Comparison of ENCODE assay signal across 8 cellular contexts in genomic region chr6:125191916-125192609, GRCh38. TPM values are rescaled to one million over a fixed set of nuclear protein-coding genes. Genes with fewer than 3 reads are reported as not detected.
DNase-seq lines count a peak whose midpoint lies in the region; ATAC-seq and TF ChIP-seq lines count a peak whose summit lies in the region.

No MANE protein-coding gene starts in this region.

- POLR2A ChIA-PET in activated CD4-positive, alpha-beta T cell treated with anti-CD3 and anti-CD28 coated beads, Interleukin-2, amount 10 ng/mL, durations not matched to agents 7 days and 5 days (lab: Charles Lee), result no interaction called here

- H3K4me1 Mint-ChIP-seq in activated CD4-positive, alpha-beta T cell treated with anti-CD3 and anti-CD28 coated beads, Interleukin-2, amount 10 ng/mL, durations not matched to agents 7 days and 5 days, result peaks cover 2% of the 10 kb centered on the region
- peaks cover 20% of the 10 kb centered on the region for H3K4me1 Mint-ChIP-seq in endodermal cell
- H3K4me1 Mint-ChIP-seq in stimulated activated naive CD8-positive, alpha-beta T cell treated with anti-CD3 and anti-CD28 coated beads, Interleukin-15, amount 100 ng/mL, for 72 hours, result no peaks in the 10 kb centered on the region

- no peak overlapping the region for H3K4me3 Mint-ChIP-seq in activated CD4-positive, alpha-beta T cell treated with anti-CD3 and anti-CD28 coated beads, Interleukin-2, amount 10 ng/mL, durations not matched to agents 7 days and 5 days
- H3K4me3 Mint-ChIP-seq in endodermal cell, result no peak overlapping the region
- no peak overlapping the region for H3K4me3 Mint-ChIP-seq in stimulated activated naive CD8-positive, alpha-beta T cell treated with anti-CD3 and anti-CD28 coated beads, Interleukin-15, amount 100 ng/mL, for 72 hours

- H3K27me3 ChIP-seq in endodermal cell (ENCODE audit: control insufficient read depth, insufficient read depth, low read length, poor library complexity, severe bottlenecking), result no peaks in the 10 kb centered on the region

- H3K9me3 Mint-ChIP-seq in activated CD4-positive, alpha-beta T cell treated with anti-CD3 and anti-CD28 coated beads, Interleukin-2, amount 10 ng/mL, durations not matched to agents 7 days and 5 days, result no peaks in the 10 kb centered on the region
- no peaks in the 10 kb centered on the region for H3K9me3 Mint-ChIP-seq in endodermal cell
- H3K9me3 Mint-ChIP-seq in stimulated activated naive CD8-positive, alpha-beta T cell treated with anti-CD3 and anti-CD28 coated beads, Interleukin-15, amount 100 ng/mL, for 72 hours, result no peaks in the 10 kb centered on the region

- peaks cover 5% of the 10 kb centered on the region for H3K27me3 Mint-ChIP-seq in activated CD4-positive, alpha-beta T cell treated with anti-CD3 and anti-CD28 coated beads, Interleukin-2, amount 10 ng/mL, durations not matched to agents 7 days and 5 days
- H3K27me3 Mint-ChIP-seq in endodermal cell (ENCODE audit: insufficient read depth), result no peaks in the 10 kb centered on the region
- H3K27me3 Mint-ChIP-seq in stimulated activated naive CD8-positive, alpha-beta T cell treated with anti-CD3 and anti-CD28 coated beads, Interleukin-15, amount 100 ng/mL, for 72 hours, result peaks cover 6% of the 10 kb centered on the region

- H3K4me3 ChIP-seq in endodermal cell (ENCODE audit: low read length), result no peak overlapping the region

- TF ChIP-seq CTCF in C4-2B (conservative IDR thresholded peaks at IDR 0.05), result peak; percentile 70
- TF ChIP-seq CTCF in endodermal cell (conservative IDR thresholded peaks at IDR 0.05), result peak; percentile 85

- no peak overlapping the region for H3K27ac ChIP-seq in C4-2B
- H3K27ac ChIP-seq in endodermal cell (ENCODE audit: low read depth, low read length), result no peak overlapping the region

- no peaks in the 10 kb centered on the region for H3K36me3 Mint-ChIP-seq in activated CD4-positive, alpha-beta T cell treated with anti-CD3 and anti-CD28 coated beads, Interleukin-2, amount 10 ng/mL, durations not matched to agents 7 days and 5 days (ENCODE audit: low read depth)
- H3K36me3 Mint-ChIP-seq in endodermal cell (ENCODE audit: low read depth), result no peaks in the 10 kb centered on the region

- 56 to 59% methylated on average over 2 to 5 of the region's 5 CpGs for WGBS in endodermal cell (ENCODE audit: insufficient coverage in 1 of 2, insufficient read length in 1 of 2), 2 experiments

- DNase-seq in NCI-H2196 treated with DMSO at 0.1 percent for 48 hours (lab: John Stamatoyannopoulos, UW; ENCODE audit: unreplicated experiment) (peak; percentile 28), endodermal cell (peak; percentile 89), mucosa of gallbladder (ENCODE audit: low spot score) (peak; percentile 56)
- peak; percentile 60 for DNase-seq in activated CD4-positive, alpha-beta T cell treated with anti-CD3 and anti-CD28 coated beads, Interleukin-2, amount 10 ng/mL, durations not matched to agents 7 days and 5 days
- DNase-seq in stimulated activated naive CD8-positive, alpha-beta T cell treated with anti-CD3 and anti-CD28 coated beads, Interleukin-15, amount 100 ng/mL, for 72 hours, result peak; percentile 43 to 58

- H3K27ac Mint-ChIP-seq in activated CD4-positive, alpha-beta T cell treated with anti-CD3 and anti-CD28 coated beads, Interleukin-2, amount 10 ng/mL, durations not matched to agents 7 days and 5 days, result no peak overlapping the region
- no peak overlapping the region for H3K27ac Mint-ChIP-seq in endodermal cell
- no peak overlapping the region for H3K27ac Mint-ChIP-seq in stimulated activated naive CD8-positive, alpha-beta T cell treated with anti-CD3 and anti-CD28 coated beads, Interleukin-15, amount 100 ng/mL, for 72 hours

- no peak overlapping the region for H3K9ac ChIP-seq in endodermal cell (ENCODE audit: extremely low read depth, low read length, poor library complexity, severe bottlenecking)

- H3K4me1 ChIP-seq in endodermal cell (ENCODE audit: control insufficient read depth, insufficient read depth, low read length), result no peaks in the 10 kb centered on the region

- H3K9me3 ChIP-seq in endodermal cell (ENCODE audit: control insufficient read depth, low read length), result no peaks in the 10 kb centered on the region

- H3K36me3 ChIP-seq in endodermal cell (ENCODE audit: control insufficient read depth, insufficient read depth, low read length), result no peaks in the 10 kb centered on the region

- ATAC-seq in GM18870 (IDR thresholded peaks at IDR 0.05; ENCODE audit: unreplicated experiment) (peak; percentile 98), HG03066 (IDR thresholded peaks at IDR 0.05; ENCODE audit: low read depth, unreplicated experiment) (peak; percentile 98)
- ATAC-seq in stimulated activated naive CD8-positive, alpha-beta T cell treated with anti-CD3 and anti-CD28 coated beads, Interleukin-15, amount 100 ng/mL, for 72 hours, result peak; percentile 93

- CTCF ChIA-PET in activated CD4-positive, alpha-beta T cell treated with anti-CD3 and anti-CD28 coated beads, Interleukin-2, amount 10 ng/mL, durations not matched to agents 7 days and 5 days (lab: Charles Lee), result interaction anchor here (1.2 to 1.7 kb wide), 3 partner anchors 8 to 15 kb away, joined by 3 to 5 read pairs (median 5); no protein-coding TSS in a partner anchor

RNA-seq across cellular contexts. Expression of gene TPD52L1, which starts 38.5 kb away (rescaled TPM):
- total RNA-seq in activated CD4-positive, alpha-beta T cell treated with anti-CD3 and anti-CD28 coated beads, Interleukin-2, amount 10 ng/mL, durations not matched to agents 7 days and 5 days, result not detected
- total RNA-seq in endodermal cell (10 to 100 TPM; 24.9 to 39.1 TPM), mucosa of gallbladder (71.3 TPM)
- polyA plus RNA-seq in endodermal cell (2013, experiment 1 of 2), result 8.2 TPM
- 7.6 TPM for polyA plus RNA-seq in endodermal cell (2013, experiment 2 of 2)

Comparison
In these comparisons a context has a peak if more than half of its experiments do, and no peak if none do; other contexts are left out.
1. DNase-seq: peak in every context shown above with its lines; median percentile 89 in endodermal cell; 60 in activated CD4-positive, alpha-beta T cell treated with anti-CD3 and anti-CD28 coated beads, Interleukin-2, amount 10 ng/mL, durations not matched to agents 7 days and 5 days; 56 in mucosa of gallbladder; 50 in stimulated activated naive CD8-positive, alpha-beta T cell treated with anti-CD3 and anti-CD28 coated beads, Interleukin-15, amount 100 ng/mL, for 72 hours; 28 in NCI-H2196 treated with DMSO at 0.1 percent for 48 hours.
2. RNA of gene TPD52L1, which starts 38.5 kb away (total RNA-seq): 71.3 TPM in mucosa of gallbladder (single experiment) and 24.9 to 39.1 TPM in endodermal cell; not detected in activated CD4-positive, alpha-beta T cell treated with anti-CD3 and anti-CD28 coated beads, Interleukin-2, amount 10 ng/mL, durations not matched to agents 7 days and 5 days; every median in the first group is over 10 times any median in the second.
3. Peak in every context shown above with its lines, with median percentiles within 50 percentile points of each other: ATAC-seq.